20 cellular contexts compared by ENCODE assay signal in the genomic region with DNA sequence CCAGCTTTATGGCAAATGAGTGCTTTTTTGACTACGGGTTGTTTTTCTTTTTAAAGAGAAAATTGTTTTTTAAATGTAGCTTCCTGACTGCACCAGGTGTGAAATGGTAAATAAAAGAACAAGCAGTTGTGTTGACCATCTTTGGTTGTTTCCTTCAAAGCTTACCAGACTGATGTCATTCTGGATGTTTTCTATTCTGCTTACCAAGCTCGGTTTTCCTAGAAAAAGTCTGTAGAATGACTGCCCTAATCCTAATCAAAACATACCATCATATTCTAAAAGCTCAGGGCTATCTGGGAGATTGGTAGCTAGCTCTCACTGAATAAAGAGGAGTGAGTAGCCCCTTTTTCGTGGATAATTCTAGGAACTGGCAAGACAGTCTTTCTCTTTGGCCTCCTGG.
DNase-seq lines count a peak whose midpoint lies in the region; ATAC-seq, FAIRE-seq and TF ChIP-seq lines count a peak whose summit lies in the region.
"Had no signal": no experiment of that assay in that cellular context is flagged by ENCODE, and none has a peak within 500 bp of the region (broad histone marks: within the 10 kb centered on the region; RNA-seq: fewer than 3 reads in every experiment).

No MANE protein-coding gene starts in this region.

- H3K36me3 Mint-ChIP-seq in activated CD8-positive, alpha-beta T cell treated with anti-CD3 and anti-CD28 coated beads for 36 hours (ENCODE audit: low read depth): no peaks in the 10 kb centered on the region

- H3K27ac Mint-ChIP-seq in activated CD8-positive, alpha-beta T cell treated with anti-CD3 and anti-CD28 coated beads for 36 hours: peak overlapping the region; percentile 54
- H3K27ac Mint-ChIP-seq: activated T-cell treated with anti-CD3 and anti-CD28 coated beads, Interleukin-2, amount 50 U/mL, for 24 hours had no signal

- CTCF ChIA-PET in activated CD8-positive, alpha-beta T cell treated with anti-CD3 and anti-CD28 coated beads for 36 hours (lab: Charles Lee): interaction anchor here (1.5 kb wide), 2 partner anchors 12 to 14 kb away, joined by 3 to 6 read pairs; no protein-coding TSS in a partner anchor

- H3K4me1 Mint-ChIP-seq in activated CD8-positive, alpha-beta T cell treated with anti-CD3 and anti-CD28 coated beads for 36 hours (ENCODE audit: low read depth): peaks cover 18% of the 10 kb centered on the region

- POLR2A ChIA-PET in activated CD8-positive, alpha-beta T cell treated with anti-CD3 and anti-CD28 coated beads for 36 hours (lab: Charles Lee): interaction anchor here (1.1 kb wide), 1 partner anchor 10 kb away, joined by 3 read pairs; no protein-coding TSS in a partner anchor

- intact Hi-C loops in activated CD8-positive, alpha-beta T cell treated with anti-CD3 and anti-CD28 coated beads for 36 hours (cut with micrococcal nuclease): no loop called here

- H3K4me3 Mint-ChIP-seq in activated CD8-positive, alpha-beta T cell treated with anti-CD3 and anti-CD28 coated beads for 36 hours: no peak overlapping the region
- H3K4me3 Mint-ChIP-seq: activated T-cell treated with anti-CD3 and anti-CD28 coated beads, Interleukin-2, amount 50 U/mL, for 24 hours had no signal

- peak; percentile 42 for ATAC-seq in activated CD8-positive, alpha-beta T cell treated with anti-CD3 and anti-CD28 coated beads for 36 hours
- no peak for ATAC-seq in GM19467 (IDR thresholded peaks at IDR 0.05; ENCODE audit: unreplicated experiment)
- ATAC-seq: heart right ventricle had no signal

- FAIRE-seq in GM12892 (lab: Jason Lieb, UNC): peak; percentile 46

- no peaks in the 10 kb centered on the region for H3K27me3 ChIP-seq in layer of hippocampus (ENCODE audit: control insufficient read depth, insufficient read depth, low read length)
- H3K27me3 ChIP-seq: brain microvascular endothelial cell, heart right ventricle had no signal

- peak; percentile 58 for DNase-seq in DMS153 treated with DMSO at 0.1 percent for 48 hours (lab: John Stamatoyannopoulos, UW; ENCODE audit: unreplicated experiment)
- DNase-seq in DMS153 (lab: John Stamatoyannopoulos, UW): no peak
- DNase-seq in GM12892 (ENCODE audit: insufficient read length): no peak
- DNase-seq in activated CD8-positive, alpha-beta T cell treated with anti-CD3 and anti-CD28 coated beads for 36 hours: no peak
- DNase-seq in RKO (ENCODE audit: low spot score): no peak
- DNase-seq in pons (ENCODE audit: low spot score): no peak
- DNase-seq: activated T-cell treated with anti-CD3 and anti-CD28 coated beads, Interleukin-2, amount 50 U/mL, for 24 hours; brain microvascular endothelial cell; cortex of kidney; EL; heart right ventricle; Karpas-422; left ventricle myocardium inferior; NCI-H524 treated with DMSO at 0.1 percent for 48 hours; Right ventricle myocardium superior; stimulated activated CD4-positive, alpha-beta T cell treated with anti-CD3 and anti-CD28 coated beads, Interleukin-4, amount 100 ng/mL, for 24 hours; SW 1271 had no signal

- TF ChIP-seq POLR2A in GM12892 (IDR thresholded peaks at IDR 0.05; ENCODE audit: low read depth, low read length): no peak

- H3K9me3 Mint-ChIP-seq in activated CD8-positive, alpha-beta T cell treated with anti-CD3 and anti-CD28 coated beads for 36 hours: no peaks in the 10 kb centered on the region
- H3K9me3 Mint-ChIP-seq: activated T-cell treated with anti-CD3 and anti-CD28 coated beads, Interleukin-2, amount 50 U/mL, for 24 hours had no signal

- no peak for TF ChIP-seq CTCF in activated CD8-positive, alpha-beta T cell treated with anti-CD3 and anti-CD28 coated beads for 36 hours (IDR thresholded peaks at IDR 0.05)

- peak overlapping the region; percentile 79 for H3K27ac ChIP-seq in layer of hippocampus (ENCODE audit: low read depth, low read length)
- H3K27ac ChIP-seq: 22Rv1, brain microvascular endothelial cell, heart right ventricle, left ventricle myocardium inferior had no signal

- peaks cover 8% of the 10 kb centered on the region for H3K27me3 Mint-ChIP-seq in activated CD8-positive, alpha-beta T cell treated with anti-CD3 and anti-CD28 coated beads for 36 hours
